8 cellular contexts compared by ENCODE assay signal in the genomic region with DNA sequence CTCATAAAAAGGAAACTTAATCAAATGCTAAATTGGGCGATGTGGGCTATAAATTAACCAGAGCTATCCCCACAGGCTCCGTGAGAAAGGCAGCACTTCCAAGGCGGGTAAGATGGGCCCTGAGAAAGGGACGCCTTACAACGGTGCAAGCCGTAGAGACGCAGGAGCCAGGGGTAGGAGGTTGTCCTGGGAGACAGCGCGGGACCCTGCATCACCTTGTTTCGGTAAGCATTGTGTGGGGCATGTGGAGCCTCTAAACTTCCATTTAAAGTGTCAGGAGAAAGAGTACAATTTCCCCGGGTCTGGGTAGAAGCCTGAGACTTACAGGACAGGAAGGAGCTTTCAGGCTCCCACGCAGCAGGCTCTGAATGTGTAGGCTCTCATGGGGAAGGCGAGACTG. TPM values are rescaled to one million over a fixed set of nuclear protein-coding genes. Genes with fewer than 3 reads are reported as not detected.
DNase-seq lines count a peak whose midpoint lies in the region; ATAC-seq, FAIRE-seq and TF ChIP-seq lines count a peak whose summit lies in the region.

No MANE protein-coding gene starts in this region.

- no peak for DNase-seq in heart right ventricle
- no peak for DNase-seq in left ventricle myocardium superior
- DNase-seq in bronchial epithelial cell (ENCODE audit: low read depth) = no peak
- DNase-seq in SIG-M5 treated with dmso at 0.1 percent for 504 hours (lab: John Stamatoyannopoulos, UW; ENCODE audit: unreplicated experiment) = no peak
- no peak for DNase-seq in NCI-H1436 treated with DMSO at 0.1 percent for 48 hours (lab: John Stamatoyannopoulos, UW)

- FAIRE-seq in bronchial epithelial cell (lab: Jason Lieb, UNC) = no peak

- H3K4me1 ChIP-seq in heart right ventricle (peaks cover 2 to 56% (median 48%) of the 10 kb centered on the region in 9 donors), mucosa of rectum (ENCODE audit: control insufficient read depth in 2 of 2, insufficient read depth in 2 of 2, low read length in 2 of 2) (peaks cover 58 to 62% of the 10 kb centered on the region in 2 donors)

- ATAC-seq in heart right ventricle (no peak), left ventricle myocardium superior (no peak), HG02870 (IDR thresholded peaks at IDR 0.05; ENCODE audit: unreplicated experiment) (no peak), HG03342 (IDR thresholded peaks at IDR 0.05; ENCODE audit: unreplicated experiment) (no peak)

- peak overlapping the region in 8 of 10 donors; percentile 67 to 99 (median 79) for H3K4me3 ChIP-seq in heart right ventricle
- peak overlapping the region; percentile 89 for H3K4me3 ChIP-seq in bronchial epithelial cell (ENCODE audit: low read depth, low read length)
- H3K4me3 ChIP-seq in mucosa of rectum (ENCODE audit: low read length in 2 of 2) = peak overlapping the region; percentile 67

- H3K27ac ChIP-seq in heart right ventricle (peak overlapping the region in 9 of 10 donors; percentile 71 to 97 (median 90)), mucosa of rectum (ENCODE audit: low read depth in 2 of 2, low read length in 2 of 2) (peak overlapping the region; percentile 91 to 93)

- peak overlapping the region; percentile 61 to 97 for H3K9ac ChIP-seq in mucosa of rectum (ENCODE audit: low read depth in 1 of 2, low read length in 2 of 2)

- H3K27me3 ChIP-seq in heart right ventricle (no peaks in the 10 kb centered on the region), bronchial epithelial cell (ENCODE audit: control insufficient read depth, insufficient read depth, low read length) (no peaks in the 10 kb centered on the region), mucosa of rectum (ENCODE audit: control insufficient read depth in 2 of 2, insufficient read depth in 2 of 2, low read length in 2 of 2) (no peaks in the 10 kb centered on the region)

- TF ChIP-seq CTCF in heart right ventricle (IDR thresholded peaks at IDR 0.05) (no peak), bronchial epithelial cell (IDR thresholded peaks at IDR 0.05; ENCODE audit: insufficient read depth, low read length, severe bottlenecking) (no peak)

- H3K36me3 ChIP-seq in heart right ventricle = no peaks in the 10 kb centered on the region
- no peaks in the 10 kb centered on the region for H3K36me3 ChIP-seq in bronchial epithelial cell (ENCODE audit: control insufficient read depth, insufficient read depth, low read length)
- no peaks in the 10 kb centered on the region for H3K36me3 ChIP-seq in mucosa of rectum (ENCODE audit: control insufficient read depth in 2 of 2, insufficient read depth in 2 of 2, low read length in 2 of 2)

- 24 to 26% methylated on average over 13 of the region's 13 CpGs for WGBS in heart right ventricle, 2 donors

- intact Hi-C loops in heart right ventricle (cut with DNase I) (loop anchor here in 3 of 10 donors (1.0 to 2.0 kb wide), 2 partner anchors 31 kb away; partner anchors contain the start of gene TRAF3IP1 (in 3 of the 3)), left ventricle myocardium superior (cut with micrococcal nuclease) (no loop called here)

- H3K9me3 ChIP-seq in heart right ventricle = no peaks in the 10 kb centered on the region
- no peaks in the 10 kb centered on the region for H3K9me3 ChIP-seq in mucosa of rectum (ENCODE audit: control insufficient read depth in 2 of 2, low read length in 2 of 2)

RNA-seq across cellular contexts. Expression of gene PER2, which starts 1.2 kb away (rescaled TPM):
- total RNA-seq in heart right ventricle (10 to 100 TPM in 3 of 10 donors, 1 to 10 TPM in 7; 3.1 to 19.0 (median 8.0) TPM), left ventricle myocardium superior (4.5 TPM), bronchial epithelial cell (11.3 and 19.1 TPM in 2 replicates)
- 1 to 10 TPM; 1.4 to 4.5 TPM for polyA plus RNA-seq in heart right ventricle

RNA-seq across cellular contexts. Expression of gene TRAF3IP1, which starts 30.7 kb away (rescaled TPM):
- total RNA-seq in heart right ventricle (10 to 100 TPM in 6 of 10 donors, 1 to 10 TPM in 4; 8.3 to 20.4 (median 12.5) TPM), left ventricle myocardium superior (13.8 TPM), bronchial epithelial cell (9.2 and 11.4 TPM in 2 replicates)
- 1 to 10 TPM; 4.0 to 6.2 TPM for polyA plus RNA-seq in heart right ventricle

RNA-seq across cellular contexts. Expression of gene HES6, which starts 49.7 kb away (rescaled TPM):
- total RNA-seq in heart right ventricle = 1 to 10 TPM; 1.1 to 3.9 (median 1.9) TPM
- polyA plus RNA-seq in heart right ventricle = 1 to 10 TPM; 3.9 to 6.9 TPM
- 2.7 TPM for total RNA-seq in left ventricle myocardium superior
- 36.1 and 44.3 TPM in 2 replicates for total RNA-seq in bronchial epithelial cell
